15 cellular contexts compared by ENCODE assay signal in genomic region chr9:18390393-18390792, GRCh38.
A peak's percentile ranks its signal among the peaks of the same experiment; 100 is the strongest.
DNase-seq lines count a peak whose midpoint lies in the region; ATAC-seq and TF ChIP-seq lines count a peak whose summit lies in the region.
"Had no signal": no experiment of that assay in that cellular context is flagged by ENCODE, and none has a peak within 500 bp of the region (broad histone marks: within the 10 kb centered on the region; RNA-seq: fewer than 3 reads in every experiment).

No MANE protein-coding gene starts in this region.

- H4K20me1 ChIP-seq in Karpas-422 (ENCODE audit: insufficient read depth, low read depth, low read length): no peaks in the 10 kb centered on the region

- peak in 2 of 3 experiments; percentile 21 to 62 for DNase-seq in NCI-H1417 (lab: John Stamatoyannopoulos, UW)
- DNase-seq in NCI-H1417 treated with DMSO at 0.1 percent for 48 hours (lab: John Stamatoyannopoulos, UW): no peak
- DNase-seq in Karpas-422: peak; percentile 37
- peak; percentile 70 for DNase-seq in brain pericyte (ENCODE audit: low read depth, low spot score)
- DNase-seq in superior temporal gyrus (ENCODE audit: extremely low spot score): no peak
- no peak for DNase-seq in stimulated activated naive CD4-positive, alpha-beta T cell treated with Interleukin-2 at 50 U/mL for 16 hours (lab: John Stamatoyannopoulos, UW)
- DNase-seq: activated CD4-positive, alpha-beta T cell treated with anti-CD3 and anti-CD28 coated beads, Interleukin-2, amount 50 U/mL, for 1 hour; activated T-cell treated with anti-CD3 and anti-CD28 coated beads, Interleukin-2, amount 50 U/mL, for 72 hours; mammary epithelial cell; NCI-H187; stimulated activated CD8-positive, alpha-beta memory T cell treated with anti-CD3 and anti-CD28 coated beads, Interleukin-4, amount 100 ng/mL, for 48 hours; thyroid gland had no signal

- H3K27me3 ChIP-seq in Karpas-422 (ENCODE audit: low read length): no peaks in the 10 kb centered on the region
- H3K27me3 ChIP-seq: right atrium auricular region, thyroid gland had no signal

- H3K4me1 ChIP-seq in Karpas-422 (ENCODE audit: low read length): no peaks in the 10 kb centered on the region

- no peaks in the 10 kb centered on the region for H3K27me3 Mint-ChIP-seq in nephron (ENCODE audit: low read depth)

- no peaks in the 10 kb centered on the region for H3K9me2 ChIP-seq in Karpas-422 (replicated peaks; ENCODE audit: insufficient read depth, low read length)

- H3K79me2 ChIP-seq in Karpas-422 (ENCODE audit: low read length): no peaks in the 10 kb centered on the region

- no peaks in the 10 kb centered on the region for H3K9me3 ChIP-seq in Karpas-422 (ENCODE audit: low read length)
- H3K9me3 ChIP-seq: right atrium auricular region, thyroid gland had no signal

- no peaks in the 10 kb centered on the region for H3K9me3 Mint-ChIP-seq in nephron
- H3K9me3 Mint-ChIP-seq: activated T-cell treated with anti-CD3 and anti-CD28 coated beads, Interleukin-2, amount 50 U/mL, for 72 hours had no signal

- no peak overlapping the region for H3K27ac ChIP-seq in Karpas-422 (ENCODE audit: low read length)
- H3K27ac ChIP-seq: right atrium auricular region, thyroid gland had no signal

- no peak overlapping the region for H2AFZ ChIP-seq in Karpas-422 (ENCODE audit: low read length)

- H3K4me1 Mint-ChIP-seq in nephron: peaks cover 29% of the 10 kb centered on the region

- no peak overlapping the region for H3K4me2 ChIP-seq in Karpas-422 (ENCODE audit: low read depth, low read length, poor library complexity, severe bottlenecking)

- no peaks in the 10 kb centered on the region for H3K36me3 Mint-ChIP-seq in nephron (ENCODE audit: low read depth)

- no peak overlapping the region for H3K4me3 ChIP-seq in Karpas-422 (ENCODE audit: low read length)
- H3K4me3 ChIP-seq: right atrium auricular region, thyroid gland had no signal

- no peaks in the 10 kb centered on the region for H3K36me3 ChIP-seq in Karpas-422 (ENCODE audit: insufficient read depth, low read length)
- H3K36me3 ChIP-seq: right atrium auricular region, thyroid gland had no signal

- ATAC-seq in HG02870 (IDR thresholded peaks at IDR 0.05; ENCODE audit: unreplicated experiment): no peak
- ATAC-seq: activated T-cell treated with anti-CD3 and anti-CD28 coated beads, Interleukin-2, amount 50 U/mL, for 72 hours had no signal

- no peak overlapping the region for H3K9ac ChIP-seq in Karpas-422 (ENCODE audit: low read length)

- TF ChIP-seq CTCF in nephron (IDR thresholded peaks at IDR 0.05; ENCODE audit: unreplicated experiment in 3 of 3): no peak

- H3K4me3 Mint-ChIP-seq in nephron: no peak overlapping the region
- H3K4me3 Mint-ChIP-seq: activated T-cell treated with anti-CD3 and anti-CD28 coated beads, Interleukin-2, amount 50 U/mL, for 72 hours had no signal

- H3K27ac Mint-ChIP-seq in nephron: peak overlapping the region in 2 of 3 experiments; percentile 72 to 79
- H3K27ac Mint-ChIP-seq: activated T-cell treated with anti-CD3 and anti-CD28 coated beads, Interleukin-2, amount 50 U/mL, for 72 hours had no signal

Comparison
In these comparisons a context has a peak if more than half of its experiments do, and no peak if none do; other contexts are left out.
1. DNase-seq: peak in NCI-H1417 (2 of 3), Karpas-422 (single experiment) and brain pericyte (single experiment); none in NCI-H1417 treated with DMSO at 0.1 percent for 48 hours (single experiment), superior temporal gyrus (single experiment) and stimulated activated naive CD4-positive, alpha-beta T cell treated with Interleukin-2 at 50 U/mL for 16 hours (single experiment).